ENCODE assay signal across 15 cellular contexts in the genomic region with DNA sequence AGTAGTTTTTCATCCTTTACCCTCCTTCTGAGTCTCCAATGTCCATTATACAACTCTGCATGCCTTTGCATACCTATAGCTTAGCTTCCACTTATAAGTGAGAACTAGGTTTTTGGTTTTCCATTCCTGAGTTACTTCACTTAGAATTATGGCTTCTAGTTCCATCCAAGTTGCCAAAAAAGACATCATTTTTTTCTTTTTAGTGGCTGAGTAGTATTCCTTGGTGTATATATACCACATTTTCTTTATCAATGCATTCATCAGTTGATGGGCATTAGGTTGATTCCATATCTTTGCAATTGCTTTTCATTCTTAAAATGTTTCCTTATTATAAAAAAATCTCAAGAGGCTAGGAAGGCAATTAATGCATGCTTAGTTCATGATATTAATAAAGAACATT.
"Had no signal": no experiment of that assay in that cellular context is flagged by ENCODE, and none has a peak within 500 bp of the region (broad histone marks: within the 10 kb centered on the region; RNA-seq: fewer than 3 reads in every experiment).

No MANE protein-coding gene starts in this region.

- DNase-seq: activated CD4-positive, alpha-beta T cell treated with anti-CD3 and anti-CD28 coated beads, Interleukin-2, amount 10 ng/mL, durations not matched to agents 7 days and 5 days; activated CD4-positive, CD25-positive, alpha-beta regulatory T cell treated with anti-CD3 and anti-CD28 coated beads, Interleukin-2, amount 50 U/mL, for 72 hours; activated CD8-positive, alpha-beta T cell treated with anti-CD3 and anti-CD28 coated beads, Interleukin-2, amount 10 ng/mL, durations not matched to agents 7 days and 5 days; amniotic stem cell; naive thymus-derived CD4-positive, alpha-beta T cell; stimulated activated CD4-positive, alpha-beta T cell treated with anti-CD3 and anti-CD28 coated beads, Interleukin-2, amount 100 ng/mL, for 48 hours; stimulated activated CD8-positive, alpha-beta memory T cell treated with anti-CD3 and anti-CD28 coated beads, Interleukin-4, amount 100 ng/mL, for 48 hours; stimulated activated naive B cell treated with anti-CD40 and anti-IgM and Interleukin-4, amounts not matched to agents 10 μg/mL and 1 μg/mL and 100 μg/mL, for 72 hours; T-helper 2 cell had no signal

- H3K27me3 ChIP-seq: testis, upper lobe of right lung had no signal

- H3K36me3 ChIP-seq: upper lobe of right lung had no signal

- H3K4me3 ChIP-seq: lung, testis, upper lobe of right lung had no signal

- H3K27me3 Mint-ChIP-seq: activated CD4-positive, alpha-beta T cell treated with anti-CD3 and anti-CD28 coated beads, Interleukin-2, amount 10 ng/mL, durations not matched to agents 7 days and 5 days; activated naive CD8-positive, alpha-beta T cell; naive thymus-derived CD4-positive, alpha-beta T cell; stimulated activated naive B cell treated with anti-CD40 and anti-IgM and Interleukin-4, amounts not matched to agents 10 μg/mL and 1 μg/mL and 100 μg/mL, for 72 hours had no signal

- H3K9me3 ChIP-seq: testis, upper lobe of right lung had no signal

- H3K4me3 Mint-ChIP-seq: activated CD4-positive, alpha-beta T cell treated with anti-CD3 and anti-CD28 coated beads, Interleukin-2, amount 10 ng/mL, durations not matched to agents 7 days and 5 days; activated CD8-positive, alpha-beta T cell treated with anti-CD3 and anti-CD28 coated beads, Interleukin-2, amount 10 ng/mL, durations not matched to agents 7 days and 5 days; activated naive CD8-positive, alpha-beta T cell; naive thymus-derived CD4-positive, alpha-beta T cell; neural crest cell; stimulated activated naive B cell treated with anti-CD40 and anti-IgM and Interleukin-4, amounts not matched to agents 10 μg/mL and 1 μg/mL and 100 μg/mL, for 72 hours had no signal

- H3K36me3 Mint-ChIP-seq: stimulated activated naive B cell treated with anti-CD40 and anti-IgM and Interleukin-4, amounts not matched to agents 10 μg/mL and 1 μg/mL and 100 μg/mL, for 72 hours had no signal

- H3K27ac Mint-ChIP-seq: activated CD4-positive, alpha-beta T cell treated with anti-CD3 and anti-CD28 coated beads, Interleukin-2, amount 10 ng/mL, durations not matched to agents 7 days and 5 days; activated CD8-positive, alpha-beta T cell treated with anti-CD3 and anti-CD28 coated beads, Interleukin-2, amount 10 ng/mL, durations not matched to agents 7 days and 5 days; activated naive CD8-positive, alpha-beta T cell; naive thymus-derived CD4-positive, alpha-beta T cell; stimulated activated naive B cell treated with anti-CD40 and anti-IgM and Interleukin-4, amounts not matched to agents 10 μg/mL and 1 μg/mL and 100 μg/mL, for 72 hours had no signal

- ATAC-seq: activated CD8-positive, alpha-beta T cell treated with anti-CD3 and anti-CD28 coated beads, Interleukin-2, amount 10 ng/mL, durations not matched to agents 7 days and 5 days; naive thymus-derived CD4-positive, alpha-beta T cell; stimulated activated naive B cell treated with anti-CD40 and anti-IgM and Interleukin-4, amounts not matched to agents 10 μg/mL and 1 μg/mL and 100 μg/mL, for 72 hours had no signal

- H3K4me1 Mint-ChIP-seq: activated CD4-positive, alpha-beta T cell treated with anti-CD3 and anti-CD28 coated beads, Interleukin-2, amount 10 ng/mL, durations not matched to agents 7 days and 5 days; naive thymus-derived CD4-positive, alpha-beta T cell; stimulated activated naive B cell treated with anti-CD40 and anti-IgM and Interleukin-4, amounts not matched to agents 10 μg/mL and 1 μg/mL and 100 μg/mL, for 72 hours had no signal

- H3K9me3 Mint-ChIP-seq: activated CD4-positive, alpha-beta T cell treated with anti-CD3 and anti-CD28 coated beads, Interleukin-2, amount 10 ng/mL, durations not matched to agents 7 days and 5 days; naive thymus-derived CD4-positive, alpha-beta T cell; neural crest cell; stimulated activated naive B cell treated with anti-CD40 and anti-IgM and Interleukin-4, amounts not matched to agents 10 μg/mL and 1 μg/mL and 100 μg/mL, for 72 hours had no signal

- H3K27ac ChIP-seq: epithelial cell of prostate, upper lobe of right lung had no signal
